ENCODE assay signal across 10 cellular contexts in genomic region chr2:172836386-172837200, GRCh38.
DNase-seq lines count a peak whose midpoint lies in the region; ATAC-seq, FAIRE-seq and TF ChIP-seq lines count a peak whose summit lies in the region.
"Had no signal": no experiment of that assay in that cellular context is flagged by ENCODE, and none has a peak within 500 bp of the region (broad histone marks: within the 10 kb centered on the region; RNA-seq: fewer than 3 reads in every experiment).

No MANE protein-coding gene starts in this region.

- H2BK20ac ChIP-seq in H1 (ENCODE audit: low read length) = no peak overlapping the region

- no peak overlapping the region for H4K5ac ChIP-seq in H1 (ENCODE audit: insufficient read length, low read depth, low read length)

- H3K9me3 ChIP-seq in H1 (ENCODE audit: insufficient read depth in 2 of 2, low read depth in 1 of 2, low read length in 1 of 2) (no peaks in the 10 kb centered on the region), parathyroid adenoma (ENCODE audit: control insufficient read depth, low read length) (no peaks in the 10 kb centered on the region)

- H2BK5ac ChIP-seq in H1 (ENCODE audit: low read depth, low read length) = no peak overlapping the region

- H3K4me3 ChIP-seq in H1 (ENCODE audit: extremely low read depth in 1 of 4, insufficient read depth in 2 of 4, low read depth in 3 of 4, low read length in 4 of 4) (no peak overlapping the region), parathyroid adenoma (ENCODE audit: low read depth, low read length) (no peak overlapping the region)

- no peak overlapping the region for H3K4ac ChIP-seq in H1 (replicated peaks; ENCODE audit: insufficient read length, low read depth, low read length)

- no peak for TF ChIP-seq RAD21 in H1 (IDR thresholded peaks at IDR 0.05 in 1 of 2, conservative IDR thresholded peaks at IDR 0.05 in 1 of 2; ENCODE audit: low read depth in 2 of 2, low read length in 2 of 2)

- H3K9ac ChIP-seq in H1 (replicated peaks in 1 of 4; ENCODE audit: extremely low read depth in 1 of 4, low read depth in 3 of 4, low read length in 3 of 4) (no peak overlapping the region), parathyroid adenoma (no peak overlapping the region)
- H3K9ac ChIP-seq: KMS-11 had no signal

- H3K79me2 ChIP-seq in H1 (ENCODE audit: control insufficient read depth in 1 of 2, insufficient read depth in 2 of 2, low read length in 2 of 2) (no peaks in the 10 kb centered on the region), parathyroid adenoma (no peaks in the 10 kb centered on the region)

- TF ChIP-seq CTCF in H1 (IDR thresholded peaks at IDR 0.05; ENCODE audit: control extremely low read depth in 1 of 3, insufficient read depth in 1 of 3, low read depth in 1 of 3, low read length in 3 of 3) (no peak), parathyroid adenoma (IDR thresholded peaks at IDR 0.05) (no peak)

- peak; percentile 96 for DNase-seq in ELR (ENCODE audit: low read depth)
- DNase-seq in NCI-H226 = peak; percentile 94
- no peak for DNase-seq in H1 (ENCODE audit: low read depth in 1 of 2, low spot score in 2 of 2)
- DNase-seq in cortex of kidney (lab: John Stamatoyannopoulos, UW) = no peak
- DNase-seq in cerebellum (ENCODE audit: low spot score) = no peak
- DNase-seq in ureter (ENCODE audit: low spot score) = no peak
- DNase-seq: activated CD4-positive, alpha-beta T cell treated with anti-CD3 and anti-CD28 coated beads, Interleukin-2, amount 50 U/mL, for 48 hours had no signal

- H4K20me1 ChIP-seq in H1 (replicated peaks in 1 of 2; ENCODE audit: control insufficient read depth in 1 of 2, insufficient read depth in 2 of 2, low read length in 2 of 2) = no peaks in the 10 kb centered on the region

- WGBS in H1 (ENCODE audit: extremely low coverage in 1 of 2, insufficient coverage in 1 of 2, insufficient read length in 1 of 2, insufficient replicate concordance in 2 of 2, low coverage in 1 of 2, low lambda C conversion rate in 2 of 2, missing lambda C conversion rate in 1 of 2), 2 experiments = 86% methylated on average over 6 of the region's 6 CpGs; no CpG with 5 or more reads in 1 of the 2 experiments

- no peak overlapping the region for H2BK15ac ChIP-seq in H1 (ENCODE audit: low read length)

- TF ChIP-seq EP300 in H1 (IDR thresholded peaks at IDR 0.05; ENCODE audit: borderline replicate concordance in 1 of 2, low read depth in 2 of 2, low read length in 2 of 2) = no peak

- CTCF ChIA-PET in H1 (lab: Charles Lee; ENCODE audit: partially characterized antibody) = interaction anchor here (1.1 to 2.8 kb wide), 6 partner anchors 23 to 96 kb away, joined by 3 to 7 read pairs (median 4); no protein-coding TSS in a partner anchor

- H4K8ac ChIP-seq in H1 (ENCODE audit: extremely low read depth, insufficient read depth, low read length) = no peak overlapping the region

- H3K36me3 ChIP-seq in H1 (ENCODE audit: control insufficient read depth in 2 of 4, insufficient read depth in 4 of 4, low read length in 3 of 4) (no peaks in the 10 kb centered on the region), parathyroid adenoma (ENCODE audit: control insufficient read depth, insufficient read depth, low read length) (no peaks in the 10 kb centered on the region)

- H3K23ac ChIP-seq in H1 (ENCODE audit: insufficient read length) = no peak overlapping the region

- POLR2A ChIA-PET in H1 (lab: Charles Lee; ENCODE audit: partially characterized antibody) = no interaction called here

- H2AFZ ChIP-seq in H1 (ENCODE audit: low read length) (0 out of 2 replicates have a peak overlapping the region, but pooled peaks have one; percentile 26), parathyroid adenoma (no peak overlapping the region)

- FAIRE-seq in H1 (lab: Jason Lieb, UNC) = no peak

- no peak for TF ChIP-seq POLR2A in H1 (IDR thresholded peaks at IDR 0.05; ENCODE audit: control extremely low read depth in 1 of 2, low read depth in 2 of 2, low read length in 2 of 2)

- no peak overlapping the region for H3K27ac ChIP-seq in H1 (ENCODE audit: low read depth, low read length)
- H3K27ac ChIP-seq in parathyroid adenoma = peak overlapping the region; percentile 20
- H3K27ac ChIP-seq: KMS-11 had no signal

- no peak for ATAC-seq in HG03039 (IDR thresholded peaks at IDR 0.05; ENCODE audit: unreplicated experiment)

- no peaks in the 10 kb centered on the region for H3K27me3 ChIP-seq in H1 (replicated peaks in 1 of 4; ENCODE audit: control insufficient read depth in 3 of 4, extremely low read depth in 1 of 4, insufficient read depth in 3 of 4, low read length in 3 of 4)
- no peaks in the 10 kb centered on the region for H3K27me3 ChIP-seq in parathyroid adenoma (ENCODE audit: control insufficient read depth, insufficient read depth, low read length)

- H3K4me1 ChIP-seq in H1 (replicated peaks in 1 of 4; ENCODE audit: control insufficient read depth in 3 of 4, insufficient read depth in 4 of 4, low read length in 3 of 4) (no peaks in the 10 kb centered on the region), parathyroid adenoma (no peaks in the 10 kb centered on the region)

- H3K4me2 ChIP-seq in H1 (ENCODE audit: insufficient read depth in 1 of 2, low read depth in 2 of 2, low read length in 2 of 2) (no peak overlapping the region), parathyroid adenoma (ENCODE audit: low read length) (no peak overlapping the region)
- H3K4me2 ChIP-seq: KMS-11 had no signal

- H3K79me1 ChIP-seq in H1 (ENCODE audit: low read depth, low read length) = no peaks in the 10 kb centered on the region

- no peak overlapping the region for H2BK120ac ChIP-seq in H1 (replicated peaks; ENCODE audit: low read depth, low read length)

- H3K18ac ChIP-seq in H1 (ENCODE audit: extremely low read depth, low read length) = no peak overlapping the region

- no peak overlapping the region for H2AK5ac ChIP-seq in H1 (ENCODE audit: low read depth, low read length)

- no peaks in the 10 kb centered on the region; the same call in 1 of the 2 replicates for H3K23me2 ChIP-seq in H1 (ENCODE audit: low read depth, low read length)

- H3K14ac ChIP-seq in H1 (ENCODE audit: insufficient read length) = no peak overlapping the region

- no peak overlapping the region for H2BK12ac ChIP-seq in H1 (ENCODE audit: low read depth, low read length)

- H4K91ac ChIP-seq in H1 (replicated peaks; ENCODE audit: insufficient read length, low read length) = no peak overlapping the region

- no peak overlapping the region for H3K56ac ChIP-seq in H1 (replicated peaks; ENCODE audit: insufficient read length, low read depth, low read length)

TF ChIP-seq in H1, 55 proteins besides CTCF, POLR2A, EP300 and RAD21 (continues in another document):
- TF ChIP-seq USF2 (IDR thresholded peaks at IDR 0.05; ENCODE audit: low read length) (no peak), JUN (IDR thresholded peaks at IDR 0.05; ENCODE audit: low read depth, low read length) (no peak), CREB1 (IDR thresholded peaks at IDR 0.05) (no peak), MAFK (IDR thresholded peaks at IDR 0.05; ENCODE audit: low read depth, low read length) (no peak), KDM5A (IDR thresholded peaks at IDR 0.05; ENCODE audit: low read length) (no peak), TAF1 (IDR thresholded peaks at IDR 0.05; ENCODE audit: low read depth, low read length) (no peak), BACH1 (IDR thresholded peaks at IDR 0.05; ENCODE audit: low read length) (no peak), TAF7 (optimal IDR thresholded peaks at IDR 0.05; ENCODE audit: borderline replicate concordance, low read depth, low read length) (no peak), NRF1 (IDR thresholded peaks at IDR 0.05; ENCODE audit: low read depth, low read length) (no peak), SIX5 (IDR thresholded peaks at IDR 0.05; ENCODE audit: low read depth, low read length) (no peak)

Comparison
In these comparisons a context has a peak if more than half of its experiments do, and no peak if none do; other contexts are left out.
1. DNase-seq: peak in ELR (single experiment) and NCI-H226 (single experiment); none in H1 (0 of 2), cortex of kidney (single experiment), cerebellum (single experiment) and ureter (single experiment).